In genomic region chr12:120290541-120291312, GRCh38 we compare ENCODE assay signal across 1 cellular context.
A peak's percentile ranks its signal among the peaks of the same experiment; 100 is the strongest.
TF ChIP-seq lines count a peak whose summit lies in the region.

No MANE protein-coding gene starts in this region.

TF ChIP-seq in H1, 55 proteins besides CTCF, POLR2A, EP300 and RAD21:
- TF ChIP-seq YY1 (IDR thresholded peaks at IDR 0.05; ENCODE audit: low read depth, low read length) (0 out of 2 replicates have a peak, but pooled peaks have one; percentile 34), SUZ12 (IDR thresholded peaks at IDR 0.05; ENCODE audit: low read length) (no peak), TBP (IDR thresholded peaks at IDR 0.05; ENCODE audit: low read depth, low read length) (0 out of 2 replicates have a peak, but pooled peaks have one; percentile 10), SP4 (IDR thresholded peaks at IDR 0.05; ENCODE audit: low read length) (no peak)
TF ChIP-seq in H1: peak in this region for 2.
